Comparison of ENCODE assay signal across 8 cellular contexts in the genomic region with DNA sequence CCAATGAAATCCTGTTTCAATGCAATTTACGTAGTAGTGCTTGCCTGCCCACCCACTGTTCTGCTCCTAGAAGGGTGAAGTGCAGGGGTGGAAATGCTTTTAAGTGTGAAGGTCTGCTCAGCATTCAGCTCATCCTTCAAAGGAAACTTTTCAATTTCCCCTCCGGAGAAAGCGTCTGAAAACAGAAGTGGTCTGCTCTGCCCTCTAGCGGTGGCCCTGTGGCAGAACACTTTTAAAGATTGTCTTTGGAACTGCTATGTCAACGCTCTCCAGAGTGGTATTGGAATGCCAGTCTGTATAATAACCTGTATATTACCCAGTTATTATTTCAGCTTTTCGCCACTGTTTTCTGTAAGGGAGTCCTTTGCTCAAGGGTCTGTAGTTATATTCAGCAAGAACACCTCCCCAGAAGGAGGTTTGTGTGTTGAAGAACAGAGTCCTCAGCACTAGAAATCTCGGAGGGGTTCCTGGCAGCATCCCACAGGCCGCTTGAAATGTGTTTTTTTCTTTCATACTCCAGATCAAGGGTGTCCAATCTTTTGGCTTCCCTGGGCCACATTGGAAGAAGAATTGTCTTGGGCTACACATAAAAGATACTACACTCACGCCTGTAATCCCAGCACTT.
DNase-seq lines count a peak whose midpoint lies in the region; ATAC-seq and TF ChIP-seq lines count a peak whose summit lies in the region.

No MANE protein-coding gene starts in this region.

- H3K27me3 ChIP-seq in esophagus squamous epithelium, result no peaks in the 10 kb centered on the region
- H3K27me3 ChIP-seq in thoracic aorta (replicated peaks; ENCODE audit: insufficient read depth), result no peaks in the 10 kb centered on the region

- no peaks in the 10 kb centered on the region for H3K36me3 ChIP-seq in esophagus squamous epithelium
- H3K36me3 ChIP-seq in thoracic aorta, result no peaks in the 10 kb centered on the region

- ATAC-seq in HG02852 (IDR thresholded peaks at IDR 0.05; ENCODE audit: unreplicated experiment) (peak; percentile 40), thoracic aorta (ENCODE audit: insufficient number of reproducible peaks, low FRiP score, low read depth) (no peak)

- no peaks in the 10 kb centered on the region for H3K36me3 Mint-ChIP-seq in neural crest cell (ENCODE audit: low read depth)

- intact Hi-C loops in esophagus squamous epithelium (cut with DNase I), result loop anchor here (5.0 kb wide), 1 partner anchor 231 kb away; no protein-coding TSS in a partner anchor

- TF ChIP-seq POLR2A in esophagus squamous epithelium (IDR thresholded peaks at IDR 0.05), result no peak

- no peak overlapping the region for H3K4me3 Mint-ChIP-seq in neural crest cell

- no peak overlapping the region for H3K27ac Mint-ChIP-seq in neural crest cell (ENCODE audit: unreplicated experiment)

- WGBS in esophagus squamous epithelium, 2 donors, result 15 to 28% methylated on average over 8 to 9 of the region's 9 CpGs

- peaks cover 5% of the 10 kb centered on the region for H3K9me3 Mint-ChIP-seq in neural crest cell

- H3K4me3 ChIP-seq in esophagus squamous epithelium (peak overlapping the region in 1 of 4 donors; percentile 49), thoracic aorta (peak overlapping the region; percentile 58)

- H3K4me1 ChIP-seq in esophagus squamous epithelium, result peaks cover 0 to 40% (median 8%) of the 10 kb centered on the region in 3 donors
- no peaks in the 10 kb centered on the region for H3K4me1 ChIP-seq in thoracic aorta (ENCODE audit: control insufficient read depth in 1 of 2, low read depth in 2 of 2)

- DNase-seq in NCI-H2081 (lab: John Stamatoyannopoulos, UW) (peak; percentile 21 to 25), NCI-H2081 treated with DMSO at 0.1 percent for 48 hours (lab: John Stamatoyannopoulos, UW) (no peak), NOMO-1 (lab: John Stamatoyannopoulos, UW; ENCODE audit: unreplicated experiment in 2 of 2) (peak; percentile 58 to 68), activated T-cell treated with anti-CD3 and anti-CD28 coated beads for 1 hour (ENCODE audit: low read depth) (peak; percentile 17), esophagus squamous epithelium (lab: John Stamatoyannopoulos, UW) (no peak), neural crest cell (ENCODE audit: low read depth, low spot score) (peak; percentile 72), thoracic aorta (ENCODE audit: low spot score) (no peak)

- no peaks in the 10 kb centered on the region for H3K9me3 ChIP-seq in esophagus squamous epithelium
- H3K9me3 ChIP-seq in thoracic aorta, result no peaks in the 10 kb centered on the region

- no peaks in the 10 kb centered on the region for H3K27me3 Mint-ChIP-seq in neural crest cell (ENCODE audit: low read depth)

- peak; percentile 60 to 89 (median 82) for TF ChIP-seq CTCF in esophagus squamous epithelium (IDR thresholded peaks at IDR 0.05)
- peak; percentile 94 for TF ChIP-seq CTCF in neural crest cell (conservative IDR thresholded peaks at IDR 0.05)
- TF ChIP-seq CTCF in thoracic aorta (IDR thresholded peaks at IDR 0.05), result peak; percentile 61

- peaks cover 15% of the 10 kb centered on the region for H3K4me1 Mint-ChIP-seq in neural crest cell

- H3K27ac ChIP-seq in esophagus squamous epithelium (no peak overlapping the region), thoracic aorta (no peak overlapping the region)

Comparison
In these comparisons a context has a peak if more than half of its experiments do, and no peak if none do; other contexts are left out.
1. DNase-seq: peak in NCI-H2081 (2 of 2), NOMO-1 (2 of 2), activated T-cell treated with anti-CD3 and anti-CD28 coated beads for 1 hour (single experiment) and neural crest cell (single experiment); none in NCI-H2081 treated with DMSO at 0.1 percent for 48 hours (single experiment), esophagus squamous epithelium (single experiment) and thoracic aorta (single experiment).
2. Peak in every context shown above with its lines, with median percentiles within 50 percentile points of each other: CTCF ChIP-seq.